In genomic region chr11:94150704-94151103, GRCh38 we compare ENCODE assay signal across 21 cellular contexts. TPM values are rescaled to one million over a fixed set of nuclear protein-coding genes. Genes with fewer than 3 reads are reported as not detected.
DNase-seq lines count a peak whose midpoint lies in the region; ATAC-seq, FAIRE-seq and TF ChIP-seq lines count a peak whose summit lies in the region.
"Had no signal": no experiment of that assay in that cellular context is flagged by ENCODE, and none has a peak within 500 bp of the region (broad histone marks: within the 10 kb centered on the region; RNA-seq: fewer than 3 reads in every experiment).

No MANE protein-coding gene starts in this region.

- H3K4me3 ChIP-seq in GM23338: no peak overlapping the region
- H3K4me3 ChIP-seq in keratinocyte (ENCODE audit: control insufficient read depth in 2 of 3, extremely low read depth in 1 of 3, insufficient read depth in 2 of 3, low read depth in 1 of 3, low read length in 3 of 3): no peak overlapping the region
- H3K4me3 ChIP-seq: cardiac muscle cell, heart left ventricle, sigmoid colon had no signal

- H3K4me2 ChIP-seq in GM23338: no peak overlapping the region
- peak overlapping the region; percentile 29 for H3K4me2 ChIP-seq in keratinocyte (ENCODE audit: control insufficient read depth, extremely low read depth, insufficient read depth, low read depth, low read length)

- no peak overlapping the region for H3K27ac Mint-ChIP-seq in GM23338
- H3K27ac Mint-ChIP-seq in stimulated activated effector memory CD8-positive, alpha-beta T cell treated with anti-CD3 and anti-CD28 coated beads, Interleukin-12 subunit alpha, Interleukin-12 subunit beta, amount 100 ng/mL, for 72 hours: peak overlapping the region; percentile 68
- no peak overlapping the region for H3K27ac Mint-ChIP-seq in endothelial cell (ENCODE audit: unreplicated experiment)
- H3K27ac Mint-ChIP-seq: dendritic cell treated with granulocyte-macrophage colony-stimulating factor and Interleukin-4, amounts not matched to agents 40 ng/mL and 50 ng/mL, for 4 days had no signal

- peak; percentile 47 for ATAC-seq in GM23338
- ATAC-seq in stimulated activated effector memory CD8-positive, alpha-beta T cell treated with anti-CD3 and anti-CD28 coated beads, Interleukin-12 subunit alpha, Interleukin-12 subunit beta, amount 100 ng/mL, for 72 hours: no peak
- no peak for ATAC-seq in HG02885 (IDR thresholded peaks at IDR 0.05; ENCODE audit: poor library complexity, unreplicated experiment)
- ATAC-seq: activated T-cell treated with anti-CD3 and anti-CD28 coated beads, Interleukin-2, amount 50 U/mL, for 4 hours; heart left ventricle; left colon had no signal

- dilution Hi-C loops in keratinocyte (cut with MboI; ENCODE audit: extremely low pct_ligation_motif_present, low sequenced_read_pairs): no loop called here

- peaks cover 13% of the 10 kb centered on the region; the same call in 1 of the 2 replicates for H3K36me3 ChIP-seq in GM23338 (ENCODE audit: insufficient read depth)
- H3K36me3 ChIP-seq in keratinocyte (ENCODE audit: control insufficient read depth in 2 of 2, extremely low read depth in 1 of 2, insufficient read depth in 2 of 2, low read length in 2 of 2): peaks cover 6 to 14% of the 10 kb centered on the region in 2 experiments
- H3K36me3 ChIP-seq: cardiac muscle cell had no signal

- H3K4me1 ChIP-seq in GM23338 (ENCODE audit: insufficient read depth) (peaks cover 59% of the 10 kb centered on the region), keratinocyte (ENCODE audit: control insufficient read depth, extremely low read depth, insufficient read depth, low read length) (peaks cover 56% of the 10 kb centered on the region)

- no peak for FAIRE-seq in keratinocyte (lab: Jason Lieb, UNC)

- H3K9me3 Mint-ChIP-seq in GM23338 (peaks cover 3% of the 10 kb centered on the region), endothelial cell (ENCODE audit: unreplicated experiment) (no peaks in the 10 kb centered on the region)
- H3K9me3 Mint-ChIP-seq in stimulated activated effector memory CD8-positive, alpha-beta T cell treated with anti-CD3 and anti-CD28 coated beads, Interleukin-12 subunit alpha, Interleukin-12 subunit beta, amount 100 ng/mL, for 72 hours: no peaks in the 10 kb centered on the region
- H3K9me3 Mint-ChIP-seq: activated T-cell treated with anti-CD3 and anti-CD28 coated beads, Interleukin-2, amount 50 U/mL, for 4 hours; dendritic cell treated with granulocyte-macrophage colony-stimulating factor and Interleukin-4, amounts not matched to agents 40 ng/mL and 50 ng/mL, for 4 days; IgD-negative memory B cell had no signal

- no peak for DNase-seq in GM23338 (ENCODE audit: low spot score)
- peak; percentile 38 for DNase-seq in OCI-M1 (lab: John Stamatoyannopoulos, UW)
- no peak for DNase-seq in keratinocyte (ENCODE audit: low read depth, low spot score)
- DNase-seq in stimulated activated effector memory CD8-positive, alpha-beta T cell treated with anti-CD3 and anti-CD28 coated beads, Interleukin-12 subunit alpha, Interleukin-12 subunit beta, amount 100 ng/mL, for 72 hours (ENCODE audit: low spot score in 2 of 2): no peak
- no peak for DNase-seq in endothelial cell (ENCODE audit: low spot score)
- no peak for DNase-seq in T-helper 9 cell
- DNase-seq: activated CD8-positive, alpha-beta memory T cell treated with anti-CD3 and anti-CD28 coated beads for 24 hours; activated naive CD4-positive, alpha-beta T cell treated with Interleukin-2 at 50 U/mL for 16 hours; activated T-cell treated with anti-CD3 and anti-CD28 coated beads, Interleukin-2, amount 50 U/mL, for 4 hours; Calu3; heart left ventricle; left colon; midbrain; NCI-H524; posterior cingulate gyrus; sigmoid colon had no signal

- H4K20me1 ChIP-seq in GM23338 (replicated peaks; ENCODE audit: insufficient read depth): peaks cover 84% of the 10 kb centered on the region
- H4K20me1 ChIP-seq in keratinocyte (ENCODE audit: control insufficient read depth, extremely low read depth, insufficient read depth, low read length): no peaks in the 10 kb centered on the region

- H3K4me1 Mint-ChIP-seq in GM23338 (peaks cover 69% of the 10 kb centered on the region), endothelial cell (ENCODE audit: unreplicated experiment) (peaks cover 8% of the 10 kb centered on the region)
- H3K4me1 Mint-ChIP-seq in stimulated activated effector memory CD8-positive, alpha-beta T cell treated with anti-CD3 and anti-CD28 coated beads, Interleukin-12 subunit alpha, Interleukin-12 subunit beta, amount 100 ng/mL, for 72 hours: peaks cover 83% of the 10 kb centered on the region

- peaks cover 6% of the 10 kb centered on the region for H3K27me3 Mint-ChIP-seq in GM23338 (ENCODE audit: insufficient read depth, low read depth, poor library complexity)
- no peaks in the 10 kb centered on the region for H3K27me3 Mint-ChIP-seq in endothelial cell (ENCODE audit: unreplicated experiment)
- H3K27me3 Mint-ChIP-seq: dendritic cell treated with granulocyte-macrophage colony-stimulating factor and Interleukin-4, amounts not matched to agents 40 ng/mL and 50 ng/mL, for 4 days; IgD-negative memory B cell had no signal

- H3K36me3 Mint-ChIP-seq in GM23338 (ENCODE audit: low read depth): peaks cover 20% of the 10 kb centered on the region
- H3K36me3 Mint-ChIP-seq in stimulated activated effector memory CD8-positive, alpha-beta T cell treated with anti-CD3 and anti-CD28 coated beads, Interleukin-12 subunit alpha, Interleukin-12 subunit beta, amount 100 ng/mL, for 72 hours: peaks cover 13% of the 10 kb centered on the region
- peaks cover 1% of the 10 kb centered on the region for H3K36me3 Mint-ChIP-seq in endothelial cell (ENCODE audit: low read depth, unreplicated experiment)

- peak overlapping the region; percentile 1 for H3K9ac ChIP-seq in keratinocyte (ENCODE audit: control insufficient read depth, extremely low read depth, insufficient read depth, low read length)

- peaks cover 100% of the 10 kb centered on the region for H3K79me2 ChIP-seq in GM23338 (replicated peaks; ENCODE audit: insufficient read depth)
- H3K79me2 ChIP-seq in keratinocyte (ENCODE audit: control insufficient read depth, insufficient read depth, low read length): peaks cover 78% of the 10 kb centered on the region

- TF ChIP-seq CTCF in GM23338 (conservative IDR thresholded peaks at IDR 0.05; ENCODE audit: low read depth in 2 of 2) (no peak), keratinocyte (optimal IDR thresholded peaks at IDR 0.05 in 1 of 3, IDR thresholded peaks at IDR 0.05 in 1 of 3, conservative IDR thresholded peaks at IDR 0.05 in 1 of 3; ENCODE audit: extremely low read depth in 1 of 3, insufficient read depth in 2 of 3, low read length in 3 of 3) (no peak), endothelial cell (IDR thresholded peaks at IDR 0.05; ENCODE audit: unreplicated experiment) (no peak)

- H3K27ac ChIP-seq in GM23338 (ENCODE audit: low read depth) (no peak overlapping the region), keratinocyte (ENCODE audit: control insufficient read depth, insufficient read depth, low read length) (peak overlapping the region; percentile 47)
- H3K27ac ChIP-seq: cardiac muscle cell, HL-60, sigmoid colon had no signal

- peaks cover 5% of the 10 kb centered on the region for H3K9me1 ChIP-seq in keratinocyte (ENCODE audit: control insufficient read depth, extremely low read depth, insufficient read depth, low read length)

- H3F3A ChIP-seq in GM23338 (replicated peaks; ENCODE audit: low read depth): no peaks in the 10 kb centered on the region

- H2AFZ ChIP-seq in GM23338 (no peak overlapping the region), keratinocyte (ENCODE audit: control insufficient read depth, low read length) (no peak overlapping the region)

- no peaks in the 10 kb centered on the region for H3K9me2 ChIP-seq in GM23338 (ENCODE audit: insufficient read depth)

- H3K9me3 ChIP-seq in keratinocyte (ENCODE audit: control insufficient read depth, low read depth, low read length): no peaks in the 10 kb centered on the region
- H3K9me3 ChIP-seq: heart left ventricle, sigmoid colon had no signal

- H3K27me3 ChIP-seq in GM23338 (ENCODE audit: insufficient read depth) (no peaks in the 10 kb centered on the region), keratinocyte (ENCODE audit: control insufficient read depth, extremely low read depth, insufficient read depth, low read length) (no peaks in the 10 kb centered on the region)
- H3K27me3 ChIP-seq: cardiac muscle cell, heart left ventricle, sigmoid colon had no signal

- no peak overlapping the region for H3K4me3 Mint-ChIP-seq in GM23338
- H3K4me3 Mint-ChIP-seq in stimulated activated effector memory CD8-positive, alpha-beta T cell treated with anti-CD3 and anti-CD28 coated beads, Interleukin-12 subunit alpha, Interleukin-12 subunit beta, amount 100 ng/mL, for 72 hours: no peak overlapping the region
- no peak overlapping the region for H3K4me3 Mint-ChIP-seq in endothelial cell (ENCODE audit: unreplicated experiment)
- H3K4me3 Mint-ChIP-seq: activated T-cell treated with anti-CD3 and anti-CD28 coated beads, Interleukin-2, amount 50 U/mL, for 4 hours; dendritic cell treated with granulocyte-macrophage colony-stimulating factor and Interleukin-4, amounts not matched to agents 40 ng/mL and 50 ng/mL, for 4 days; IgD-negative memory B cell had no signal

TF ChIP-seq in GM23338, 12 proteins besides CTCF, POLR2A, EP300 and RAD21:
- TF ChIP-seq ZNF114 (CRISPR knock-in tag; IDR thresholded peaks at IDR 0.05) (no peak), EZH2phosphoT487 (IDR thresholded peaks at IDR 0.05; ENCODE audit: unreplicated experiment) (no peak)

RNA-seq across cellular contexts. Expression of gene PANX1, which starts 22.1 kb away (rescaled TPM):
- total RNA-seq in GM23338 (2014; rRNA removed; shearing (Covaris generic)): 28.9 and 40.8 TPM in 2 replicates
- polyA plus RNA-seq in GM23338 (2016; fragmentation: Nextera tagmentation; extraction: Ambion mirVana) (8.3 and 9.5 TPM in 2 replicates), keratinocyte (50.3 to 67.1 TPM (median 58.5 TPM) in 3 replicates)
- 21.1 TPM for polyA plus RNA-seq in keratinocyte (2011; ENCODE audit: low read depth)
- 32.5 and 51.0 TPM in 2 replicates for polyA plus RNA-seq in keratinocyte (2011; cell fraction: cytosol; rRNA removed)
- polyA plus RNA-seq in keratinocyte (2011; cell fraction: nucleus; rRNA removed): 70.3 and 70.8 TPM in 2 replicates
- 25.7 and 43.4 TPM in 2 replicates for polyA plus RNA-seq in keratinocyte (2012; ENCODE audit: low replicate concordance)
- 40.7 to 138 TPM (median 115 TPM) in 3 replicates for polyA minus RNA-seq in keratinocyte
- polyA minus RNA-seq in keratinocyte (2011; cell fraction: cytosol; rRNA and poly(A)+ RNA removed): 71.6 TPM
- polyA minus RNA-seq in keratinocyte (2011; cell fraction: nucleus; rRNA and poly(A)+ RNA removed): 117 and 181 TPM in 2 replicates
- total RNA-seq in endothelial cell (ENCODE audit: unreplicated experiment): 9.9 TPM
